ENCODE assay signal across 10 cellular contexts in the genomic region with DNA sequence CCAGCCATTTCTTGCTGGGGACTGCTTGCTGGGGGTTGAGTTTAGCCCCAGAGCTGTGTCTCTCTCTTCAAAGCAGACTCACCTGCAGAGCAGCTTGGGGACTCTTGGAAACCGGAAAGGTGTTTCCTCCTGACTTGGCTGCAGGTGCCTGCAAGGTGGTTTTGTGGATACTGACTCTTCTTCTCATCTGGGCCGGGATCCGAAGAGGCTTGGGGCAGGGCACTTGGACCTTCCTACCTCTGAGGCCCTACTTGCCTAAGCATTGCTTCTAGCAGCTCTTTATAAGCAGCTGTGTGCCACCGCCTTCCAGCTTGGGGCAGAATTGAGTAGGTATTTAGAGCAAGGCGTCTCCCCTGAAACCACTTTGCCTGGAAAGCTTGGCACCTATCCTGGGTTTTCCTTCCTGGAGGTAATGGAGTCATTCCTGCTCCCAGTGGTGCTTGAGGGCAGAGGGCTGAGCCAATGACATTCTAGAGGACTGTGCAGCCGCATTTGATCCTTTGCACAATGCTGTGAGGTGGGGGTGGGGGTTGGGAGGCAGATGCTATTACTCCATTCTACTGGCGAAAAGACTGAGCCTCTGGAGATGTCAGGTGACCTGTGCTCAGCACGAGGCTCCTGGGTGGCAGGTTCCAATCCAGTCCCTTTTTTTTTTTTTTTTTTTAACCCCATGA. TPM values are rescaled to one million over a fixed set of nuclear protein-coding genes. Genes with fewer than 3 reads are reported as not detected.
DNase-seq lines count a peak whose midpoint lies in the region; ATAC-seq and TF ChIP-seq lines count a peak whose summit lies in the region.
"Had no signal": no experiment of that assay in that cellular context is flagged by ENCODE, and none has a peak within 500 bp of the region (broad histone marks: within the 10 kb centered on the region; RNA-seq: fewer than 3 reads in every experiment).

No MANE protein-coding gene starts in this region.

- no peak overlapping the region for H3K27ac Mint-ChIP-seq in nephron
- peak overlapping the region in 1 of 2 donors; percentile 59 for H3K27ac Mint-ChIP-seq in effector memory CD8-positive, alpha-beta T cell

- ATAC-seq in HG02623 (IDR thresholded peaks at IDR 0.05; ENCODE audit: unreplicated experiment) = no peak
- no peak for ATAC-seq in effector memory CD8-positive, alpha-beta T cell (replicated peaks)
- ATAC-seq: GM12878 had no signal

- H2AFZ ChIP-seq in ACC112 (ENCODE audit: low read length, unreplicated experiment) = no peak overlapping the region

- H3K79me2 ChIP-seq in ACC112 (ENCODE audit: control insufficient read depth, insufficient read depth, low read length, unreplicated experiment) = peaks cover 15% of the 10 kb centered on the region

- no peaks in the 10 kb centered on the region for H3K27me3 ChIP-seq in ACC112 (ENCODE audit: insufficient read depth, low read length)

- H3K27me3 Mint-ChIP-seq in nephron (ENCODE audit: low read depth) = peaks cover 24% of the 10 kb centered on the region
- H3K27me3 Mint-ChIP-seq in effector memory CD8-positive, alpha-beta T cell = no peaks in the 10 kb centered on the region

- H3K4me1 Mint-ChIP-seq in nephron = peaks cover 10% of the 10 kb centered on the region
- peaks cover 25 to 36% of the 10 kb centered on the region in 2 donors for H3K4me1 Mint-ChIP-seq in effector memory CD8-positive, alpha-beta T cell (ENCODE audit: low read depth in 2 of 2)

- DNase-seq in NCI-H2107 (lab: John Stamatoyannopoulos, UW) (peak; percentile 38), dermis microvascular lymphatic vessel endothelial cell (ENCODE audit: low read depth in 2 of 2) (peak; percentile 52 to 69), T-helper 2 cell (no peak)
- no peak for DNase-seq in effector memory CD8-positive, alpha-beta T cell
- no peak for DNase-seq in activated CD4-positive, alpha-beta T cell treated with anti-CD3 and anti-CD28 coated beads, Interleukin-2, amount 50 U/mL, for 4 hours
- DNase-seq: C1 segment of cervical spinal cord had no signal

- H3K36me3 ChIP-seq in ACC112 (ENCODE audit: insufficient read depth, low read length) = no peaks in the 10 kb centered on the region

- no peaks in the 10 kb centered on the region for H3K9me3 Mint-ChIP-seq in nephron
- no peaks in the 10 kb centered on the region for H3K9me3 Mint-ChIP-seq in effector memory CD8-positive, alpha-beta T cell

- peak overlapping the region in 2 of 3 experiments; percentile 13 to 59 for H3K4me3 Mint-ChIP-seq in nephron
- no peak overlapping the region for H3K4me3 Mint-ChIP-seq in effector memory CD8-positive, alpha-beta T cell

- no peaks in the 10 kb centered on the region for H3K36me3 Mint-ChIP-seq in nephron (ENCODE audit: low read depth)
- no peaks in the 10 kb centered on the region for H3K36me3 Mint-ChIP-seq in effector memory CD8-positive, alpha-beta T cell (ENCODE audit: insufficient read depth)

- peak overlapping the region; percentile 64 for H3K27ac ChIP-seq in ACC112 (ENCODE audit: low read depth, low read length)

- H3K4me1 ChIP-seq in ACC112 (ENCODE audit: control insufficient read depth, insufficient read depth, low read length, unreplicated experiment) = peaks cover 36% of the 10 kb centered on the region

- no peak overlapping the region for H3K4me3 ChIP-seq in ACC112 (ENCODE audit: low read depth, low read length)
- H3K4me3 ChIP-seq: GM12878 had no signal

- no peak for TF ChIP-seq CTCF in nephron (IDR thresholded peaks at IDR 0.05; ENCODE audit: unreplicated experiment in 3 of 3)

RNA-seq across cellular contexts. Expression of a gene that starts 3.4 kb away (rescaled TPM):
- 206 and 357 TPM in 2 replicates for total RNA-seq in dermis microvascular lymphatic vessel endothelial cell

RNA-seq across cellular contexts. Expression of a gene that starts 8.8 kb away (rescaled TPM):
- total RNA-seq in dermis microvascular lymphatic vessel endothelial cell = under 0.01 TPM in 1 of 2 replicates, not detected in the other

RNA-seq across cellular contexts. Expression of a gene that starts 21.7 kb away (rescaled TPM):
- 41.7 and 42.4 TPM in 2 replicates for total RNA-seq in dermis microvascular lymphatic vessel endothelial cell

RNA-seq across cellular contexts. Expression of a gene that starts 29.4 kb away (rescaled TPM):
- total RNA-seq in dermis microvascular lymphatic vessel endothelial cell = 51.3 and 59.8 TPM in 2 replicates

RNA-seq across cellular contexts. Expression of a gene that starts 32.1 kb away (rescaled TPM):
- total RNA-seq in dermis microvascular lymphatic vessel endothelial cell = 66.8 and 93.3 TPM in 2 replicates

Comparison
In these comparisons a context has a peak if more than half of its experiments do, and no peak if none do; other contexts are left out.
1. DNase-seq: peak in NCI-H2107 (single experiment) and dermis microvascular lymphatic vessel endothelial cell (2 of 2); none in T-helper 2 cell (0 of 5), effector memory CD8-positive, alpha-beta T cell (0 of 3) and activated CD4-positive, alpha-beta T cell treated with anti-CD3 and anti-CD28 coated beads, Interleukin-2, amount 50 U/mL, for 4 hours (0 of 2).
2. H3K4me3 Mint-ChIP-seq: peak in nephron (2 of 3); none in effector memory CD8-positive, alpha-beta T cell (0 of 2).